ENCODE assay signal across 27 cellular contexts in the genomic region with DNA sequence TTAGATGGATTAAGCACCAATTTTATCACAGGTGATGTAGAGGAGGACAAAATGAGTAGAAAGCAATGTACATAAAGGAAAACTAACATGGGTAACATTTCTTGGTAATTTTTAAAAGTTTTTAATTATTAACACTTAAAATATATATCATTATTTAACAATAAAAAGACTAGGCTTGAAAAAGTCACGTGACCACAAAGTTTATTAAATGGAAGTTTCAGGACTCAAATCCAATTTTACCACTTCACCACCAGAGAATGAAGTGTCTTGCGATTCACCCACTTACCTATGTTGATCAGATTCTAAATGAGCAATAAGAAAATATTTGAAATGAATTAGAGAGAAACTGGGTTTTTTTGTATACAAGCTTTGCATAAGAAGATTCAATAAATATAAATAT.
"Had no signal": no experiment of that assay in that cellular context is flagged by ENCODE, and none has a peak within 500 bp of the region (broad histone marks: within the 10 kb centered on the region; RNA-seq: fewer than 3 reads in every experiment).

No MANE protein-coding gene starts in this region.

- H3K9me3 ChIP-seq: suprapubic skin, testis, thoracic aorta, thyroid gland, tibial artery, tibial nerve, transverse colon, upper lobe of left lung, upper lobe of right lung, uterus, vagina had no signal

- H3K4me1 ChIP-seq: stomach, suprapubic skin, testis, thyroid gland, tibial artery, tibial nerve, transverse colon, upper lobe of left lung, upper lobe of right lung, uterus, vagina had no signal

- DNase-seq: stimulated activated CD4-positive, alpha-beta T cell treated with anti-CD3 and anti-CD28 coated beads, Interleukin-2, amount 100 ng/mL, for 48 hours; stimulated activated CD4-positive, alpha-beta T cell treated with anti-CD3 and anti-CD28 coated beads, Interleukin-4, amount 100 ng/mL, for 1 hour; stimulated activated CD4-positive, alpha-beta T cell treated with anti-CD3 and anti-CD28 coated beads, Interleukin-4, amount 100 ng/mL, for 24 hours; stimulated activated CD4-positive, alpha-beta T cell treated with anti-CD3 and anti-CD28 coated beads, Interleukin-4, amount 100 ng/mL, for 4 hours; stimulated activated CD8-positive, alpha-beta memory T cell treated with anti-CD3 and anti-CD28 coated beads, Interleukin-4, amount 100 ng/mL, for 48 hours; stimulated activated naive B cell treated with anti-CD40 and anti-IgM and Interleukin-4, amounts not matched to agents 10 μg/mL and 1 μg/mL and 100 μg/mL, for 72 hours; stimulated activated naive CD4-positive, alpha-beta T cell; stimulated activated naive CD4-positive, alpha-beta T cell treated with Interleukin-2 at 50 U/mL for 16 hours; stimulated activated naive CD8-positive, alpha-beta T cell treated with anti-CD3 and anti-CD28 coated beads, Interleukin-15, amount 100 ng/mL, for 72 hours; stimulated activated naive CD8-positive, alpha-beta T cell treated with anti-CD3 and anti-CD28 coated beads, Interleukin-15, Interleukin-2, amounts not matched to agents 100 U/mL and 50 U/mL, for 24 hours; stomach; substantia nigra; testis; thyroid gland; tibial artery; transverse colon; trophoblast cell; upper lobe of left lung; upper lobe of right lung; uterus had no signal

- H3K27me3 ChIP-seq: stomach, suprapubic skin, testis, thyroid gland, tibial artery, tibial nerve, transverse colon, upper lobe of left lung, upper lobe of right lung, uterus, vagina had no signal

- ATAC-seq: stimulated activated effector memory CD8-positive, alpha-beta T cell treated with anti-CD3 and anti-CD28 coated beads, Interleukin-12 subunit alpha, Interleukin-12 subunit beta, amount 100 ng/mL, for 72 hours; stimulated activated memory B cell treated with anti-CD40 and anti-IgM and Interleukin-4, amounts not matched to agents 10 μg/mL and 1 μg/mL and 100 μg/mL, for 72 hours; stimulated activated naive B cell treated with anti-CD40 and anti-IgM and Interleukin-4, amounts not matched to agents 10 μg/mL and 1 μg/mL and 100 μg/mL, for 72 hours; stimulated activated naive CD8-positive, alpha-beta T cell treated with anti-CD3 and anti-CD28 coated beads, Interleukin-15, amount 100 ng/mL, for 72 hours; stimulated activated naive CD8-positive, alpha-beta T cell treated with anti-CD3 and anti-CD28 coated beads, Interleukin-15, Interleukin-2, amounts not matched to agents 100 U/mL and 50 U/mL, for 24 hours; upper lobe of right lung had no signal

- H3K27ac ChIP-seq: stomach, suprapubic skin, testis, thoracic aorta, thyroid gland, tibial artery, tibial nerve, transverse colon, upper lobe of left lung, upper lobe of right lung, uterus, vagina had no signal

- H3K4me3 ChIP-seq: stomach, suprapubic skin, testis, thoracic aorta, thyroid gland, tibial artery, tibial nerve, transverse colon, upper lobe of left lung, upper lobe of right lung, uterus, vagina had no signal

- FAIRE-seq: urothelium cell line had no signal

- H3K36me3 ChIP-seq: stomach, suprapubic skin, thoracic aorta, thyroid gland, tibial artery, tibial nerve, transverse colon, upper lobe of left lung, upper lobe of right lung, uterus, vagina had no signal
